ENCODE assay signal across 8 cellular contexts in the genomic region with DNA sequence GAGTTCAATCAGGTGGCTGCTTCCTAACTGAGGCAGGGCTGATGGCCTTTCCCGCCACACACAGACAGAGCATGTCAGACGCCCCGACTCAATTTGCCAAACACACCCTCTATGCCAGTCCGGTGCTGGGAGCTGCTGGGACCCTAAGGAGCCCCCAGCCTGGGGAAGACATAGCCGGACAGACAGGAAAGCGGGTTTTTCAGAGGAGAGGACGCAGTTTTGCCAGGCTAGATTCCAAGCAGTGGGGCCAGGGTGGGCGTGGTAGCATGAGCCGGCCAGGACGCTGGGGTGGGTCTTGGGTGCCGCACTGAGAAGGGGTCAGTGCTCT. TPM values are rescaled to one million over a fixed set of nuclear protein-coding genes. Genes with fewer than 3 reads are reported as not detected.
DNase-seq lines count a peak whose midpoint lies in the region; ATAC-seq and TF ChIP-seq lines count a peak whose summit lies in the region.

No MANE protein-coding gene starts in this region.

- H3K4me1 ChIP-seq in BLaER1 treated with 17β-estradiol and CSF1 and Interleukin-3, amounts not matched to agents 10 nM and 100 nM, result peaks cover 33 to 59% (median 38%) of the 10 kb centered on the region in 10 experiments
- H3K4me1 ChIP-seq in colonic mucosa, result peaks cover 8% of the 10 kb centered on the region

- intact Hi-C loops in colonic mucosa (cut with DNase I), result no loop called here

- no peak overlapping the region for H3K27ac Mint-ChIP-seq in neural crest cell (ENCODE audit: unreplicated experiment)

- DNase-seq in colonic mucosa (no peak), neural crest cell (ENCODE audit: low read depth, low spot score) (no peak), cerebellar cortex (ENCODE audit: low spot score) (no peak), NCI-H1105 (lab: John Stamatoyannopoulos, UW) (no peak)

- H3K36me3 ChIP-seq in BLaER1 treated with 17β-estradiol and CSF1 and Interleukin-3, amounts not matched to agents 10 nM and 100 nM, result peaks cover 23 to 61% (median 46%) of the 10 kb centered on the region in 11 experiments
- H3K36me3 ChIP-seq in KOPT-K1 (ENCODE audit: insufficient read depth, low read length), result peaks cover 6% of the 10 kb centered on the region; the same call in 1 of the 2 replicates
- H3K36me3 ChIP-seq in colonic mucosa, result no peaks in the 10 kb centered on the region

- H3K27me3 ChIP-seq in BLaER1 treated with 17β-estradiol and CSF1 and Interleukin-3, amounts not matched to agents 10 nM and 100 nM, result no peaks in the 10 kb centered on the region
- no peaks in the 10 kb centered on the region for H3K27me3 ChIP-seq in colonic mucosa

- H4K20me1 ChIP-seq in BLaER1 treated with 17β-estradiol and CSF1 and Interleukin-3, amounts not matched to agents 10 nM and 100 nM, result peaks cover 20 to 79% (median 40%) of the 10 kb centered on the region in 11 experiments; a peak in 20 of 22 replicates

- H3K36me3 Mint-ChIP-seq in neural crest cell (ENCODE audit: low read depth), result no peaks in the 10 kb centered on the region

- no peak for TF ChIP-seq CTCF in colonic mucosa (IDR thresholded peaks at IDR 0.05)
- TF ChIP-seq CTCF in neural crest cell (conservative IDR thresholded peaks at IDR 0.05), result no peak

- H3K9me3 ChIP-seq in BLaER1 treated with 17β-estradiol and CSF1 and Interleukin-3, amounts not matched to agents 10 nM and 100 nM (replicated peaks in 1 of 11), result no peaks in the 10 kb centered on the region
- H3K9me3 ChIP-seq in KOPT-K1 (ENCODE audit: insufficient read depth, low read length, poor library complexity, severe bottlenecking) (no peaks in the 10 kb centered on the region), colonic mucosa (no peaks in the 10 kb centered on the region)

- no peaks in the 10 kb centered on the region for H3K9me3 Mint-ChIP-seq in neural crest cell

- H3K4me3 Mint-ChIP-seq in neural crest cell, result peak overlapping the region; percentile 82

- H3K4me2 ChIP-seq in BLaER1 treated with 17β-estradiol and CSF1 and Interleukin-3, amounts not matched to agents 10 nM and 100 nM, result peak overlapping the region; percentile 82 to 92 (median 89)

- ATAC-seq in GM18873 (IDR thresholded peaks at IDR 0.05; ENCODE audit: low FRiP score, unreplicated experiment), result no peak
- no peak for ATAC-seq in GM18909 (IDR thresholded peaks at IDR 0.05; ENCODE audit: poor library complexity, unreplicated experiment)

- peak overlapping the region in 2 of 11 experiments; percentile 19 to 53; a peak in 1 of 22 replicates for H3K27ac ChIP-seq in BLaER1 treated with 17β-estradiol and CSF1 and Interleukin-3, amounts not matched to agents 10 nM and 100 nM
- H3K27ac ChIP-seq in KOPT-K1 (ENCODE audit: low read depth, low read length, poor library complexity, severe bottlenecking) (peak overlapping the region; percentile 30), colonic mucosa (no peak overlapping the region)

- H3K4me3 ChIP-seq in BLaER1 treated with 17β-estradiol and CSF1 and Interleukin-3, amounts not matched to agents 10 nM and 100 nM, result peak overlapping the region in 9 of 10 experiments; percentile 30 to 69 (median 49); a peak in 16 of 20 replicates
- peak overlapping the region; percentile 73 for H3K4me3 ChIP-seq in colonic mucosa

- H3K9ac ChIP-seq in BLaER1 treated with 17β-estradiol and CSF1 and Interleukin-3, amounts not matched to agents 10 nM and 100 nM, result peak overlapping the region in 10 of 11 experiments; percentile 46 to 65 (median 54); a peak in 16 of 22 replicates
- peak overlapping the region in 1 of 2 donors; percentile 55 for H3K9ac ChIP-seq in colonic mucosa (ENCODE audit: low read depth in 2 of 2, low read length in 2 of 2)

- H3K27me3 Mint-ChIP-seq in neural crest cell (ENCODE audit: low read depth), result no peaks in the 10 kb centered on the region

- H3K4me1 Mint-ChIP-seq in neural crest cell, result peaks cover 28% of the 10 kb centered on the region

RNA-seq across cellular contexts. Expression of gene MAST3, which starts 19.8 kb away (rescaled TPM):
- total RNA-seq in colonic mucosa (10 to 100 TPM; 24.3 to 30.9 TPM), neural crest cell (12.6 and 13.4 TPM in 2 replicates)

RNA-seq across cellular contexts. Expression of gene IL12RB1, which starts 30.6 kb away (rescaled TPM):
- total RNA-seq in colonic mucosa, result 1 to 10 TPM in 1 of 2 donors, under 1 TPM in 1; 0.53 to 1.1 TPM
- not detected in 2 replicates for total RNA-seq in neural crest cell

RNA-seq across cellular contexts. Expression of gene PIK3R2, which starts 35.6 kb away (rescaled TPM):
- total RNA-seq in colonic mucosa (10 to 100 TPM; 42.9 to 48.2 TPM), neural crest cell (72.5 and 74.8 TPM in 2 replicates)

RNA-seq across cellular contexts. Expression of gene IFI30, which starts 56.3 kb away (rescaled TPM):
- total RNA-seq in colonic mucosa (10 to 100 TPM; 47.1 to 95.2 TPM), neural crest cell (not detected in 2 replicates)
